In genomic region chr1:174273190-174273589, GRCh38 we compare ENCODE assay signal across 20 cellular contexts.
"Had no signal": no experiment of that assay in that cellular context is flagged by ENCODE, and none has a peak within 500 bp of the region (broad histone marks: within the 10 kb centered on the region; RNA-seq: fewer than 3 reads in every experiment).

No MANE protein-coding gene starts in this region.

- H3K27me3 ChIP-seq: esophagus muscularis mucosa, gastrocnemius medialis, heart right ventricle, ovary, suprapubic skin, thyroid gland had no signal

- H3K27ac ChIP-seq: epithelial cell of prostate, esophagus muscularis mucosa, gastrocnemius medialis, heart right ventricle, ovary, suprapubic skin, thyroid gland had no signal

- H3K4me1 Mint-ChIP-seq: naive thymus-derived CD4-positive, alpha-beta T cell; neural crest cell had no signal

- H3K4me1 ChIP-seq: esophagus muscularis mucosa, gastrocnemius medialis, suprapubic skin, thyroid gland had no signal

- H3K4me3 Mint-ChIP-seq: dendritic cell treated with granulocyte-macrophage colony-stimulating factor and Interleukin-4, amounts not matched to agents 40 ng/mL and 50 ng/mL, for 4 days; effector memory CD8-positive, alpha-beta T cell; naive thymus-derived CD4-positive, alpha-beta T cell; neural crest cell; type B pancreatic cell had no signal

- DNase-seq: effector memory CD8-positive, alpha-beta T cell; gastrocnemius medialis; heart right ventricle; hypothalamus; kidney glomerular epithelial cell; mammary epithelial cell; naive thymus-derived CD4-positive, alpha-beta T cell; ovary; right cardiac atrium; stimulated activated CD4-positive, alpha-beta T cell treated with anti-CD3 and anti-CD28 coated beads, Interleukin-12 subunit alpha, Interleukin-12 subunit beta, amount 100 ng/mL, for 4 hours; stimulated activated naive CD8-positive, alpha-beta T cell treated with anti-CD3 and anti-CD28 coated beads, Interleukin-15, Interleukin-2, amounts not matched to agents 100 U/mL and 50 U/mL, for 24 hours; thyroid gland had no signal

- ATAC-seq: effector memory CD8-positive, alpha-beta T cell; gastrocnemius medialis; heart right ventricle; naive thymus-derived CD4-positive, alpha-beta T cell; right cardiac atrium; stimulated activated naive CD8-positive, alpha-beta T cell treated with anti-CD3 and anti-CD28 coated beads, Interleukin-15, Interleukin-2, amounts not matched to agents 100 U/mL and 50 U/mL, for 24 hours had no signal

- H3K9me3 Mint-ChIP-seq: dendritic cell treated with granulocyte-macrophage colony-stimulating factor and Interleukin-4, amounts not matched to agents 40 ng/mL and 50 ng/mL, for 4 days; effector memory CD8-positive, alpha-beta T cell; naive thymus-derived CD4-positive, alpha-beta T cell; neural crest cell; type B pancreatic cell had no signal

- H3K9me3 ChIP-seq: esophagus muscularis mucosa, gastrocnemius medialis, heart right ventricle, ovary, suprapubic skin, thyroid gland had no signal

- FAIRE-seq: islet of Langerhans, urothelium cell line had no signal

- H3K36me3 Mint-ChIP-seq: type B pancreatic cell had no signal

- H3K4me3 ChIP-seq: esophagus muscularis mucosa, gastrocnemius medialis, heart right ventricle, ovary, suprapubic skin, thyroid gland had no signal

- H3K27ac Mint-ChIP-seq: dendritic cell treated with granulocyte-macrophage colony-stimulating factor and Interleukin-4, amounts not matched to agents 40 ng/mL and 50 ng/mL, for 4 days; effector memory CD8-positive, alpha-beta T cell; type B pancreatic cell had no signal

- H3K36me3 ChIP-seq: gastrocnemius medialis, ovary, suprapubic skin, thyroid gland had no signal
